Comparison of ENCODE assay signal across 23 cellular contexts in the genomic region with DNA sequence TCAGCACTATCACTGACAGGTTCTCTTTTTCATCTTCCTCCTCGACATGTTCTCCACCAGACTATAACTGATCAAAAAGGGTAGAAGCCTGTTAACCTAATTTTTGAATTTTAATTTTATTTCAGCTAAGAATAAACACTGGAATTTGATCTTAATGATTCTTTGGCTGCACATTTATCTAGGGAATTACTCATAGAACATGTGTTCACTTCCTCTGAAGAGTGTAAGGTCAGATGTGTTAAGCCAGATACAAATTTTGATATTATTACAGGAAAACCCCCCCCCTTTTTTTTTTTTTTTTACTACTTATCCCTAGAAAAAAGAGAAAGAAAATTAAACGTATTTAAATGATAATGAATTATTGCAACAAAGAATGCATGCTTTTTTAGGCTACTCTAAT. TPM values are rescaled to one million over a fixed set of nuclear protein-coding genes. Genes with fewer than 3 reads are reported as not detected.
DNase-seq lines count a peak whose midpoint lies in the region; ATAC-seq, FAIRE-seq and TF ChIP-seq lines count a peak whose summit lies in the region.
"Had no signal": no experiment of that assay in that cellular context is flagged by ENCODE, and none has a peak within 500 bp of the region (broad histone marks: within the 10 kb centered on the region; RNA-seq: fewer than 3 reads in every experiment).

No MANE protein-coding gene starts in this region.

- peaks cover 100% of the 10 kb centered on the region for H3K79me2 ChIP-seq in astrocyte (ENCODE audit: insufficient read depth, low read length)

- H3K9me3 ChIP-seq in breast epithelium (no peaks in the 10 kb centered on the region), astrocyte (ENCODE audit: insufficient read depth, low read depth, low read length) (no peaks in the 10 kb centered on the region)

- H3K36me3 Mint-ChIP-seq in MCF 10A (ENCODE audit: insufficient read depth, unreplicated experiment), result peaks cover 8% of the 10 kb centered on the region
- no peaks in the 10 kb centered on the region for H3K36me3 Mint-ChIP-seq in astrocyte (ENCODE audit: low read depth, unreplicated experiment)
- peaks cover 10% of the 10 kb centered on the region for H3K36me3 Mint-ChIP-seq in progenitor cell of endocrine pancreas (ENCODE audit: insufficient read depth)
- H3K36me3 Mint-ChIP-seq in activated T-helper 17 cell treated with anti-CD3 and anti-CD28 coated beads, Interleukin-2, amount 50 U/mL, for 72 hours (ENCODE audit: low read depth), result no peaks in the 10 kb centered on the region

- H3K27ac ChIP-seq in breast epithelium (no peak overlapping the region), astrocyte (ENCODE audit: low read depth, low read length) (peak overlapping the region; percentile 35), foreskin keratinocyte (no peak overlapping the region)
- H3K27ac ChIP-seq: cardiac muscle cell, dorsolateral prefrontal cortex had no signal

- TF ChIP-seq POLR2A in breast epithelium (IDR thresholded peaks at IDR 0.05), result no peak

- no peak overlapping the region for H2AFZ ChIP-seq in astrocyte (ENCODE audit: low read depth, low read length)

- DNase-seq in MCF 10A (ENCODE audit: unreplicated experiment) (no peak), breast epithelium (ENCODE audit: low spot score in 2 of 2) (no peak), astrocyte (ENCODE audit: low read depth) (no peak), foreskin keratinocyte (no peak), progenitor cell of endocrine pancreas (ENCODE audit: low spot score, unreplicated experiment) (no peak), NCI-H1105 (lab: John Stamatoyannopoulos, UW) (no peak)
- DNase-seq in activated CD4-positive, alpha-beta T cell treated with anti-CD3 and anti-CD28 coated beads, Interleukin-2, amount 50 U/mL, for 1 hour, result no peak
- DNase-seq: 8988T; activated CD8-positive, alpha-beta memory T cell treated with anti-CD3 and anti-CD28 coated beads, Interleukin-2, amount 50 U/mL, for 4 hours; activated effector memory CD4-positive, alpha-beta T cell treated with Interleukin-2 at 50 U/mL for 16 hours; activated naive CD8-positive, alpha-beta T cell treated with anti-CD3 and anti-CD28 coated beads, Interleukin-2, amount 50 U/mL, for 24 hours; DND-41; dorsolateral prefrontal cortex; left colon; NCI-H1417; NCI-H524 treated with DMSO at 0.1 percent for 48 hours; SHP77 treated with DMSO at 0.1 percent for 48 hours; stimulated activated CD4-positive, alpha-beta T cell treated with anti-CD3 and anti-CD28 coated beads, Interleukin-12 subunit alpha, Interleukin-12 subunit beta, amount 100 ng/mL, for 4 hours; stimulated activated CD8-positive, alpha-beta memory T cell treated with anti-CD3 and anti-CD28 coated beads, Interleukin-4, amount 100 ng/mL, for 48 hours had no signal

- intact Hi-C loops in MCF 10A (cut with micrococcal nuclease) (loop anchor here (2.0 kb wide), 1 partner anchor 14 kb away; the partner anchor contains the start of gene DCBLD2), breast epithelium (cut with DNase I; ENCODE audit: low total_unique reads) (no loop called here)

- H3K9ac ChIP-seq in astrocyte (ENCODE audit: low read length), result peak overlapping the region; percentile 40

- TF ChIP-seq CTCF in MCF 10A (IDR thresholded peaks at IDR 0.05; ENCODE audit: unreplicated experiment) (no peak), breast epithelium (IDR thresholded peaks at IDR 0.05) (no peak), astrocyte (IDR thresholded peaks at IDR 0.05; ENCODE audit: insufficient read depth, low read depth, low read length) (no peak), foreskin keratinocyte (conservative IDR thresholded peaks at IDR 0.05) (no peak), progenitor cell of endocrine pancreas (IDR thresholded peaks at IDR 0.05; ENCODE audit: unreplicated experiment) (no peak)

- POLR2A ChIA-PET in MCF 10A (lab: Yijun Ruan, JAX), result interaction anchor here (0.9 to 12.8 kb wide), 9 partner anchors 10 to 100 kb away, joined by 3 to 278 read pairs (median 3); partner anchors contain the start of gene DCBLD2

- ATAC-seq in foreskin keratinocyte, result peak; percentile 29
- ATAC-seq in activated T-helper 17 cell treated with anti-CD3 and anti-CD28 coated beads, Interleukin-2, amount 50 U/mL, for 72 hours (replicated peaks), result no peak
- ATAC-seq: activated naive CD8-positive, alpha-beta T cell treated with anti-CD3 and anti-CD28 coated beads, Interleukin-2, amount 50 U/mL, for 24 hours; esophagus mucosa; left colon had no signal

- H4K20me1 ChIP-seq in astrocyte (ENCODE audit: insufficient read depth, low read length), result peaks cover 94% of the 10 kb centered on the region

- H3K27ac Mint-ChIP-seq in MCF 10A (ENCODE audit: low read depth, unreplicated experiment) (peak overlapping the region; percentile 20), astrocyte (ENCODE audit: unreplicated experiment) (no peak overlapping the region), progenitor cell of endocrine pancreas (no peak overlapping the region)
- H3K27ac Mint-ChIP-seq in activated T-helper 17 cell treated with anti-CD3 and anti-CD28 coated beads, Interleukin-2, amount 50 U/mL, for 72 hours, result no peak overlapping the region
- H3K27ac Mint-ChIP-seq: activated naive CD8-positive, alpha-beta T cell treated with anti-CD3 and anti-CD28 coated beads, Interleukin-2, amount 50 U/mL, for 24 hours had no signal

- CTCF ChIA-PET in MCF 10A (lab: Yijun Ruan, JAX), result interaction anchor here (1.0 to 1.8 kb wide), 3 partner anchors 12 to 107 kb away, joined by 3 to 5 read pairs (median 5); no protein-coding TSS in a partner anchor

- peak overlapping the region; percentile 87 for H3K4me2 ChIP-seq in astrocyte (ENCODE audit: low read length)

- no peak overlapping the region for H3K4me3 Mint-ChIP-seq in MCF 10A (ENCODE audit: unreplicated experiment)
- H3K4me3 Mint-ChIP-seq in astrocyte (ENCODE audit: unreplicated experiment), result peak overlapping the region; percentile 67
- H3K4me3 Mint-ChIP-seq in progenitor cell of endocrine pancreas (ENCODE audit: low read depth), result no peak overlapping the region
- no peak overlapping the region for H3K4me3 Mint-ChIP-seq in activated T-helper 17 cell treated with anti-CD3 and anti-CD28 coated beads, Interleukin-2, amount 50 U/mL, for 72 hours
- H3K4me3 Mint-ChIP-seq: activated naive CD8-positive, alpha-beta T cell treated with anti-CD3 and anti-CD28 coated beads, Interleukin-2, amount 50 U/mL, for 24 hours had no signal

- BruUV-seq in MCF 10A (replicated peaks; lab: Mats Ljungman, UMichigan), result no TSS peak

- H3K4me1 ChIP-seq in breast epithelium (peaks cover 0 to 3% of the 10 kb centered on the region in 2 donors), astrocyte (ENCODE audit: insufficient read depth, low read length) (peaks cover 71% of the 10 kb centered on the region), foreskin keratinocyte (peaks cover 62% of the 10 kb centered on the region)

- H3K4me1 Mint-ChIP-seq in MCF 10A (ENCODE audit: insufficient read depth, unreplicated experiment) (peaks cover 31% of the 10 kb centered on the region), astrocyte (ENCODE audit: low read depth, unreplicated experiment) (peaks cover 42% of the 10 kb centered on the region), progenitor cell of endocrine pancreas (ENCODE audit: low read depth) (peaks cover 8% of the 10 kb centered on the region)
- H3K4me1 Mint-ChIP-seq in activated T-helper 17 cell treated with anti-CD3 and anti-CD28 coated beads, Interleukin-2, amount 50 U/mL, for 72 hours, result no peaks in the 10 kb centered on the region
- H3K4me1 Mint-ChIP-seq: activated naive CD8-positive, alpha-beta T cell treated with anti-CD3 and anti-CD28 coated beads, Interleukin-2, amount 50 U/mL, for 24 hours had no signal

- H3K36me3 ChIP-seq in breast epithelium, result no peaks in the 10 kb centered on the region
- peaks cover 30% of the 10 kb centered on the region for H3K36me3 ChIP-seq in astrocyte (ENCODE audit: insufficient read depth, low read length)
- H3K36me3 ChIP-seq: BE2C, cardiac muscle cell had no signal

- H3K4me3 ChIP-seq in breast epithelium (no peak overlapping the region), astrocyte (ENCODE audit: insufficient read depth, low read depth, low read length) (no peak overlapping the region)
- H3K4me3 ChIP-seq: cardiac muscle cell, dorsolateral prefrontal cortex had no signal

- H3K9me3 Mint-ChIP-seq in MCF 10A (ENCODE audit: unreplicated experiment), result no peaks in the 10 kb centered on the region
- H3K9me3 Mint-ChIP-seq in astrocyte (ENCODE audit: unreplicated experiment), result peaks cover 3% of the 10 kb centered on the region
- H3K9me3 Mint-ChIP-seq in progenitor cell of endocrine pancreas (ENCODE audit: low read depth), result no peaks in the 10 kb centered on the region
- H3K9me3 Mint-ChIP-seq in activated T-helper 17 cell treated with anti-CD3 and anti-CD28 coated beads, Interleukin-2, amount 50 U/mL, for 72 hours, result no peaks in the 10 kb centered on the region
- H3K9me3 Mint-ChIP-seq: activated naive CD8-positive, alpha-beta T cell treated with anti-CD3 and anti-CD28 coated beads, Interleukin-2, amount 50 U/mL, for 24 hours had no signal

- H3K27me3 ChIP-seq in breast epithelium (no peaks in the 10 kb centered on the region), astrocyte (ENCODE audit: insufficient read depth, low read length) (no peaks in the 10 kb centered on the region), foreskin keratinocyte (no peaks in the 10 kb centered on the region)
- H3K27me3 ChIP-seq: BE2C, cardiac muscle cell, dorsolateral prefrontal cortex had no signal

- no peak for FAIRE-seq in astrocyte (lab: Jason Lieb, UNC)

- H3K27me3 Mint-ChIP-seq in MCF 10A (ENCODE audit: insufficient read depth, unreplicated experiment), result no peaks in the 10 kb centered on the region
- H3K27me3 Mint-ChIP-seq in astrocyte (ENCODE audit: low read depth, unreplicated experiment), result no peaks in the 10 kb centered on the region
- H3K27me3 Mint-ChIP-seq in progenitor cell of endocrine pancreas, result no peaks in the 10 kb centered on the region
- no peaks in the 10 kb centered on the region for H3K27me3 Mint-ChIP-seq in activated T-helper 17 cell treated with anti-CD3 and anti-CD28 coated beads, Interleukin-2, amount 50 U/mL, for 72 hours
- H3K27me3 Mint-ChIP-seq: activated naive CD8-positive, alpha-beta T cell treated with anti-CD3 and anti-CD28 coated beads, Interleukin-2, amount 50 U/mL, for 24 hours had no signal

RNA-seq across cellular contexts. Expression of gene DCBLD2, which starts 15.0 kb away (rescaled TPM):
- total RNA-seq in MCF 10A (2022) (161 and 206 TPM in 2 replicates), breast epithelium (10 to 100 TPM; 27.2 to 46.7 (median 29.6) TPM), astrocyte (214 and 243 TPM in 2 replicates), foreskin keratinocyte (397 and 472 TPM in 2 replicates), progenitor cell of endocrine pancreas (85.5 and 86.8 TPM in 2 replicates)
- 84.0 and 93.4 TPM in 2 replicates for polyA plus RNA-seq in foreskin keratinocyte
- 1 to 10 TPM; 2.5 to 3.6 TPM for total RNA-seq in activated T-helper 17 cell treated with anti-CD3 and anti-CD28 coated beads, Interleukin-2, amount 50 U/mL, for 72 hours

Comparison
In these comparisons a context has a peak if more than half of its experiments do, and no peak if none do; other contexts are left out.
1. RNA of gene DCBLD2, which starts 15.0 kb away (total RNA-seq): 397 to 472 TPM in foreskin keratinocyte, 214 to 243 TPM in astrocyte, 161 to 206 TPM in MCF 10A, 85.5 to 86.8 TPM in progenitor cell of endocrine pancreas and 27.2 to 46.7 TPM in breast epithelium; 2.5 to 3.6 TPM in activated T-helper 17 cell treated with anti-CD3 and anti-CD28 coated beads, Interleukin-2, amount 50 U/mL, for 72 hours; every median in the first group is over 4 times any median in the second.